Comparison of ENCODE assay signal across 8 cellular contexts in the genomic region with DNA sequence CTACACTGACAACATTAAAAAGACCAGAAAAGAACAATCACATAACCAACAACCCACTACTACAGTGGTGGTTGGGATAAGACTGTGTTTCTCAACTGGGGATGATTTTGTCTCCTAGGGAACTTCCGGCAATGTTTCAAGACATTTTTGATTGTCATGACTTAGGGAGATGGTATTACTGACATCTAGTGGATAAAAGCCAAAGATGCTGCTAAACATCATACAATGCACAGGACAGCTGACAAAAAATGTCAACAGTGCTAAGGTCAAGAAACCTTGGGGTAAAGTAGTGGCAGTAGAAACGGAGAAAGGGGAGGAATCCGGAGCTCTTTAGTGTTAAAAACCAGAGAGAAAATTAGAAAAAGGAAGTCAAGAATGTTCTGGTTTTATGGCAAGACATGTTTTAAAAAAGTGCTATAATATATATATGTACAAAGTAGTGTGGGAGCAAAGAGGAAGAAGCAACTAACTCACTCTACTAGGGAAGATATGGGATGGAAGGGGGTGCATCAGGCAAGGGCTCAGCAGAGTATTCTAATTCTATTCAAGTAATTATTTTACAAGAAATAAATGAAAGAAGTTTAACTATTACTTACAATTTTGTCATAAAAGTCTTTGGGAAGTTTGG. TPM values are rescaled to one million over a fixed set of nuclear protein-coding genes. Genes with fewer than 3 reads are reported as not detected.
DNase-seq lines count a peak whose midpoint lies in the region; ATAC-seq and TF ChIP-seq lines count a peak whose summit lies in the region.

No MANE protein-coding gene starts in this region.

- DNase-seq in DND-41, result no peak
- peak; percentile 68 for DNase-seq in HT-29 (ENCODE audit: low spot score)
- no peak for DNase-seq in activated T-helper 2 cell treated with anti-CD3 and anti-CD28 coated beads, Interferon-gamma antibody, Interleukin-2, Interleukin-4, amounts not matched to agents 10 μg/mL and 5 μg/mL and 100 μg/mL, durations not matched to agents 14 hours and 24 hours and 36 hours (ENCODE audit: low spot score)
- peak; percentile 49 to 72 for DNase-seq in lung microvascular endothelial cell (ENCODE audit: low read depth in 2 of 2)
- DNase-seq in uterus, result no peak
- DNase-seq in CD8-positive, alpha-beta T cell, result no peak

- peak; percentile 69 for ATAC-seq in DND-41 (ENCODE audit: insufficient read depth, low read depth)
- no peak for ATAC-seq in HG03139 (IDR thresholded peaks at IDR 0.05; ENCODE audit: unreplicated experiment)
- no peak for ATAC-seq in GM21737 (IDR thresholded peaks at IDR 0.05; ENCODE audit: unreplicated experiment)
- ATAC-seq in CD8-positive, alpha-beta T cell, result no peak

- no peak overlapping the region for H3K27ac ChIP-seq in DND-41 (ENCODE audit: low read length)
- no peak overlapping the region for H3K27ac ChIP-seq in uterus
- no peak overlapping the region for H3K27ac ChIP-seq in CD8-positive, alpha-beta T cell (ENCODE audit: low read depth, low read length)

- peaks cover 21% of the 10 kb centered on the region for H3K4me1 Mint-ChIP-seq in activated T-helper 2 cell treated with anti-CD3 and anti-CD28 coated beads, Interferon-gamma antibody, Interleukin-2, Interleukin-4, amounts not matched to agents 10 μg/mL and 5 μg/mL and 100 μg/mL, durations not matched to agents 14 hours and 24 hours and 36 hours (ENCODE audit: low read depth)
- H3K4me1 Mint-ChIP-seq in CD8-positive, alpha-beta T cell (ENCODE audit: low read depth), result no peaks in the 10 kb centered on the region

- peak; percentile 66 for TF ChIP-seq CTCF in DND-41 (IDR thresholded peaks at IDR 0.05; ENCODE audit: borderline replicate concordance, extremely low read depth, low read length, poor library complexity, severe bottlenecking)
- no peak for TF ChIP-seq CTCF in uterus (IDR thresholded peaks at IDR 0.05)
- TF ChIP-seq CTCF in CD8-positive, alpha-beta T cell (IDR thresholded peaks at IDR 0.05), result no peak

- intact Hi-C loops in activated T-helper 2 cell treated with anti-CD3 and anti-CD28 coated beads, Interferon-gamma antibody, Interleukin-2, Interleukin-4, amounts not matched to agents 10 μg/mL and 5 μg/mL and 100 μg/mL, durations not matched to agents 14 hours and 24 hours and 36 hours (cut with micrococcal nuclease), result no loop called here
- intact Hi-C loops in uterus (cut with DNase I; ENCODE audit: low total_unique reads), result no loop called here
- intact Hi-C loops in CD8-positive, alpha-beta T cell (cut with DNase I, micrococcal nuclease), result no loop called here

- H3K79me2 ChIP-seq in DND-41 (ENCODE audit: insufficient read depth, low read length), result peaks cover 11% of the 10 kb centered on the region; the same call in 1 of the 2 replicates

- H3K36me3 Mint-ChIP-seq in activated T-helper 2 cell treated with anti-CD3 and anti-CD28 coated beads, Interferon-gamma antibody, Interleukin-2, Interleukin-4, amounts not matched to agents 10 μg/mL and 5 μg/mL and 100 μg/mL, durations not matched to agents 14 hours and 24 hours and 36 hours (ENCODE audit: low read depth), result peaks cover 63% of the 10 kb centered on the region
- peaks cover 45% of the 10 kb centered on the region for H3K36me3 Mint-ChIP-seq in CD8-positive, alpha-beta T cell

- H3K4me3 ChIP-seq in DND-41 (ENCODE audit: low read depth in 1 of 2, low read length in 2 of 2), result no peak overlapping the region
- no peak overlapping the region for H3K4me3 ChIP-seq in uterus
- no peak overlapping the region for H3K4me3 ChIP-seq in CD8-positive, alpha-beta T cell (ENCODE audit: low read depth, low read length)

- POLR2A ChIA-PET in CD8-positive, alpha-beta T cell (lab: Charles Lee), result interaction anchor here (1.0 kb wide), 1 partner anchor 19 kb away, joined by 4 read pairs; no protein-coding TSS in a partner anchor

- no peak overlapping the region for H3K4me3 Mint-ChIP-seq in activated T-helper 2 cell treated with anti-CD3 and anti-CD28 coated beads, Interferon-gamma antibody, Interleukin-2, Interleukin-4, amounts not matched to agents 10 μg/mL and 5 μg/mL and 100 μg/mL, durations not matched to agents 14 hours and 24 hours and 36 hours (ENCODE audit: low read depth)
- H3K4me3 Mint-ChIP-seq in CD8-positive, alpha-beta T cell, result no peak overlapping the region

- H3K27me3 ChIP-seq in DND-41 (ENCODE audit: insufficient read depth, low read length, poor library complexity) (no peaks in the 10 kb centered on the region), uterus (no peaks in the 10 kb centered on the region)
- H3K27me3 ChIP-seq in CD8-positive, alpha-beta T cell (ENCODE audit: insufficient read depth, low read length), result no peaks in the 10 kb centered on the region

- no peaks in the 10 kb centered on the region for H3K27me3 Mint-ChIP-seq in activated T-helper 2 cell treated with anti-CD3 and anti-CD28 coated beads, Interferon-gamma antibody, Interleukin-2, Interleukin-4, amounts not matched to agents 10 μg/mL and 5 μg/mL and 100 μg/mL, durations not matched to agents 14 hours and 24 hours and 36 hours (ENCODE audit: low read depth)
- no peaks in the 10 kb centered on the region for H3K27me3 Mint-ChIP-seq in CD8-positive, alpha-beta T cell (ENCODE audit: low read depth)

- no peak overlapping the region for H2AFZ ChIP-seq in DND-41 (ENCODE audit: low read depth, low read length)

- H3K9me3 ChIP-seq in DND-41 (ENCODE audit: insufficient read depth, low read length, severe bottlenecking) (no peaks in the 10 kb centered on the region), uterus (no peaks in the 10 kb centered on the region)
- H3K9me3 ChIP-seq in CD8-positive, alpha-beta T cell (ENCODE audit: low read length), result no peaks in the 10 kb centered on the region

- no peak overlapping the region for H3K9ac ChIP-seq in DND-41 (ENCODE audit: low read depth, low read length)

- CTCF ChIA-PET in CD8-positive, alpha-beta T cell (lab: Charles Lee), result no interaction called here

- peaks cover 84% of the 10 kb centered on the region for H3K36me3 ChIP-seq in DND-41 (ENCODE audit: insufficient read depth, low read length)
- no peaks in the 10 kb centered on the region for H3K36me3 ChIP-seq in uterus
- H3K36me3 ChIP-seq in CD8-positive, alpha-beta T cell (ENCODE audit: insufficient read depth, low read length), result peaks cover 13% of the 10 kb centered on the region

- no peak overlapping the region for H3K4me2 ChIP-seq in DND-41 (ENCODE audit: insufficient read depth, low read length)

- no peaks in the 10 kb centered on the region for H3K9me3 Mint-ChIP-seq in activated T-helper 2 cell treated with anti-CD3 and anti-CD28 coated beads, Interferon-gamma antibody, Interleukin-2, Interleukin-4, amounts not matched to agents 10 μg/mL and 5 μg/mL and 100 μg/mL, durations not matched to agents 14 hours and 24 hours and 36 hours
- no peaks in the 10 kb centered on the region for H3K9me3 Mint-ChIP-seq in CD8-positive, alpha-beta T cell

- H3K27ac Mint-ChIP-seq in activated T-helper 2 cell treated with anti-CD3 and anti-CD28 coated beads, Interferon-gamma antibody, Interleukin-2, Interleukin-4, amounts not matched to agents 10 μg/mL and 5 μg/mL and 100 μg/mL, durations not matched to agents 14 hours and 24 hours and 36 hours, result peak overlapping the region; percentile 60
- H3K27ac Mint-ChIP-seq in CD8-positive, alpha-beta T cell, result no peak overlapping the region

- no peaks in the 10 kb centered on the region for H4K20me1 ChIP-seq in DND-41 (ENCODE audit: insufficient read depth, low read length)

- no peaks in the 10 kb centered on the region for H3K4me1 ChIP-seq in DND-41 (ENCODE audit: insufficient read depth, low read length)
- no peaks in the 10 kb centered on the region for H3K4me1 ChIP-seq in uterus
- no peaks in the 10 kb centered on the region for H3K4me1 ChIP-seq in CD8-positive, alpha-beta T cell (ENCODE audit: insufficient read depth, low read length)

- no peak for TF ChIP-seq POLR2A in uterus (IDR thresholded peaks at IDR 0.05)

RNA-seq across cellular contexts. Expression of a gene that starts 37.2 kb away (rescaled TPM):
- total RNA-seq in HT-29 (2014; rRNA removed; shearing (Covaris generic)), result 62.7 and 76.0 TPM in 2 replicates
- 127 and 136 TPM in 2 replicates for total RNA-seq in activated T-helper 2 cell treated with anti-CD3 and anti-CD28 coated beads, Interferon-gamma antibody, Interleukin-2, Interleukin-4, amounts not matched to agents 10 μg/mL and 5 μg/mL and 100 μg/mL, durations not matched to agents 14 hours and 24 hours and 36 hours
- total RNA-seq in lung microvascular endothelial cell, result 40.8 and 42.5 TPM in 2 replicates
- total RNA-seq in uterus, result 10 to 100 TPM; 19.7 to 88.8 (median 44.2) TPM
- total RNA-seq in CD8-positive, alpha-beta T cell, result 10 to 100 TPM; 18.8 to 22.1 TPM

Comparison
In these comparisons a context has a peak if more than half of its experiments do, and no peak if none do; other contexts are left out.
1. DNase-seq: peak in HT-29 (single experiment) and lung microvascular endothelial cell (2 of 2); none in DND-41 (single experiment), activated T-helper 2 cell treated with anti-CD3 and anti-CD28 coated beads, Interferon-gamma antibody, Interleukin-2, Interleukin-4, amounts not matched to agents 10 μg/mL and 5 μg/mL and 100 μg/mL, durations not matched to agents 14 hours and 24 hours and 36 hours (single experiment), uterus (0 of 2) and CD8-positive, alpha-beta T cell (0 of 7).